In the genomic region with DNA sequence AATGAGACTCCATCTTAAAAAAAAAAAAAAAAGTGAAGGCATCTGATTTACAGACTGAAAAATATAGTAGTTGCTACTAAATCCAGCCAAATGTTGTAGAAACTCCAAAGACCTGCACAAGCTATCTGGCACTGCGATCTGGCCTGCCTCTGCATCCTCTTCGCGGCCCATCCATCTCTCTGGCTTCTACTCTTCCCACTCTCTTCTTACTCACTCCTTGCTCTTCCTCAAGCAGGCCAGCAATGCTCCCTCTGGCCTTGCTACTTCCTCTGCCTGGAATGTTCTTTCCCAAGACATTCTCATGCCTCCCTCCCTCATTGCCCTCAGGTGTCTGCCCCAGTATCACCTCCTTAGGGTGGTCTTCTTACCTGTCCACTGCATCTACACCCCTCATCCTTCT, we compare ENCODE assay signal across 26 cellular contexts.
"Had no signal": no experiment of that assay in that cellular context is flagged by ENCODE, and none has a peak within 500 bp of the region (broad histone marks: within the 10 kb centered on the region; RNA-seq: fewer than 3 reads in every experiment).

No MANE protein-coding gene starts in this region.

- H3K27me3 ChIP-seq: colonic mucosa, esophagus squamous epithelium, gastrocnemius medialis, heart right ventricle, left lung had no signal

- ATAC-seq: effector memory CD8-positive, alpha-beta T cell; gastrocnemius medialis; heart right ventricle; left cardiac atrium; left lung; left ventricle myocardium superior; lower lobe of right lung; naive thymus-derived CD4-positive, alpha-beta T cell had no signal

- H3K27ac Mint-ChIP-seq: dendritic cell treated with granulocyte-macrophage colony-stimulating factor and Interleukin-4, amounts not matched to agents 40 ng/mL and 50 ng/mL, for 4 days; endodermal cell; naive thymus-derived CD4-positive, alpha-beta T cell had no signal

- H3K9me3 ChIP-seq: colonic mucosa, esophagus squamous epithelium, gastrocnemius medialis, heart right ventricle, left lung, lower lobe of right lung had no signal

- H3K27ac ChIP-seq: colonic mucosa, epithelial cell of prostate, esophagus squamous epithelium, gastrocnemius medialis, heart right ventricle, left lung, lower lobe of right lung had no signal

- H3K4me3 Mint-ChIP-seq: dendritic cell treated with granulocyte-macrophage colony-stimulating factor and Interleukin-4, amounts not matched to agents 40 ng/mL and 50 ng/mL, for 4 days; effector memory CD8-positive, alpha-beta T cell; endodermal cell; naive thymus-derived CD4-positive, alpha-beta T cell had no signal

- H3K9me3 Mint-ChIP-seq: dendritic cell treated with granulocyte-macrophage colony-stimulating factor and Interleukin-4, amounts not matched to agents 40 ng/mL and 50 ng/mL, for 4 days; effector memory CD8-positive, alpha-beta T cell; endodermal cell; naive thymus-derived CD4-positive, alpha-beta T cell had no signal

- H3K36me3 ChIP-seq: colonic mucosa, esophagus squamous epithelium, gastrocnemius medialis, heart right ventricle, left lung, lower lobe of right lung had no signal

- H3K36me3 Mint-ChIP-seq: naive thymus-derived CD4-positive, alpha-beta T cell had no signal

- H3K4me3 ChIP-seq: colonic mucosa, esophagus squamous epithelium, gastrocnemius medialis, heart right ventricle, left lung, lower lobe of right lung had no signal

- DNase-seq: colonic mucosa; cortex of kidney; effector CD8-positive, alpha-beta T cell; effector memory CD8-positive, alpha-beta T cell; endodermal cell; erythroblast; esophagus squamous epithelium; foreskin fibroblast; foreskin melanocyte; gastrocnemius medialis; glutamatergic neuron; head of caudate nucleus; heart right ventricle; hippocampal formation; left cardiac atrium; left lung; left ventricle myocardium superior; lower lobe of right lung; mesendoderm; midbrain; naive thymus-derived CD4-positive, alpha-beta T cell had no signal

- FAIRE-seq: endometrium, islet of Langerhans, keratinocyte had no signal

- H3K4me1 ChIP-seq: colonic mucosa, gastrocnemius medialis, heart right ventricle, left lung, lower lobe of right lung had no signal
